ENCODE assay signal across 7 cellular contexts in genomic region chr19:48403606-48404005, GRCh38. TPM values are rescaled to one million over a fixed set of nuclear protein-coding genes. Genes with fewer than 3 reads are reported as not detected.
DNase-seq lines count a peak whose midpoint lies in the region; ATAC-seq and TF ChIP-seq lines count a peak whose summit lies in the region.
"Had no signal": no experiment of that assay in that cellular context is flagged by ENCODE, and none has a peak within 500 bp of the region (broad histone marks: within the 10 kb centered on the region; RNA-seq: fewer than 3 reads in every experiment).

No MANE protein-coding gene starts in this region.

- no peak overlapping the region for H3K4me3 Mint-ChIP-seq in activated naive CD4-positive, alpha-beta T cell treated with anti-CD3 and anti-CD28 coated beads, Interleukin-2, amount 10 ng/mL, durations not matched to agents 7 days and 5 days

- no peak overlapping the region for H3K9ac ChIP-seq in Loucy (ENCODE audit: low read depth, low read length, poor library complexity, severe bottlenecking)
- H3K9ac ChIP-seq in mesenchymal stem cell (ENCODE audit: low read length): no peak overlapping the region

- no peak overlapping the region for H2AK5ac ChIP-seq in mesenchymal stem cell (ENCODE audit: low read length, severe bottlenecking)

- no peaks in the 10 kb centered on the region for H3K36me3 Mint-ChIP-seq in activated naive CD4-positive, alpha-beta T cell treated with anti-CD3 and anti-CD28 coated beads, Interleukin-2, amount 10 ng/mL, durations not matched to agents 7 days and 5 days

- H3K27me3 ChIP-seq in Loucy (ENCODE audit: insufficient read depth, low read length, poor library complexity, severe bottlenecking) (no peaks in the 10 kb centered on the region), mesenchymal stem cell (ENCODE audit: control insufficient read depth in 1 of 2, insufficient read depth in 1 of 2, low read length in 2 of 2) (no peaks in the 10 kb centered on the region)

- H3K9me3 Mint-ChIP-seq in activated naive CD4-positive, alpha-beta T cell treated with anti-CD3 and anti-CD28 coated beads, Interleukin-2, amount 10 ng/mL, durations not matched to agents 7 days and 5 days: peaks cover 3% of the 10 kb centered on the region

- no peak overlapping the region for H4K8ac ChIP-seq in mesenchymal stem cell (ENCODE audit: low read length)

- H3K79me1 ChIP-seq in mesenchymal stem cell (replicated peaks; ENCODE audit: low read length, poor library complexity, severe bottlenecking): no peaks in the 10 kb centered on the region

- no peak overlapping the region for H3K18ac ChIP-seq in mesenchymal stem cell (ENCODE audit: low read depth in 1 of 2, low read length in 2 of 2)

- H3K23ac ChIP-seq in mesenchymal stem cell (ENCODE audit: low read length in 2 of 2): no peak overlapping the region

- no peak overlapping the region for H3K4me3 ChIP-seq in Loucy (ENCODE audit: low read length, poor library complexity, severe bottlenecking)
- H3K4me3 ChIP-seq in mesenchymal stem cell (ENCODE audit: insufficient read depth in 1 of 2, low read depth in 1 of 2, low read length in 2 of 2): no peak overlapping the region

- H2BK5ac ChIP-seq in mesenchymal stem cell (ENCODE audit: low read depth, low read length, poor library complexity, severe bottlenecking): no peak overlapping the region

- no peak overlapping the region for H2BK120ac ChIP-seq in mesenchymal stem cell (ENCODE audit: low read depth, low read length)

- H3K27ac ChIP-seq in mesenchymal stem cell (ENCODE audit: low read length, poor library complexity, severe bottlenecking): no peak overlapping the region

- no peaks in the 10 kb centered on the region for H3K9me2 ChIP-seq in Loucy (replicated peaks; ENCODE audit: low read depth, low read length)

- TF ChIP-seq CTCF in Loucy (conservative IDR thresholded peaks at IDR 0.05; ENCODE audit: low read length): no peak

- H3K4ac ChIP-seq in mesenchymal stem cell (ENCODE audit: low read depth in 1 of 2, low read length in 2 of 2): no peak overlapping the region

- no peak overlapping the region for H4K91ac ChIP-seq in mesenchymal stem cell (ENCODE audit: low read length)

- no peak overlapping the region for H2BK12ac ChIP-seq in mesenchymal stem cell (ENCODE audit: low read length in 2 of 2)

- H3K27me3 Mint-ChIP-seq in activated naive CD4-positive, alpha-beta T cell treated with anti-CD3 and anti-CD28 coated beads, Interleukin-2, amount 10 ng/mL, durations not matched to agents 7 days and 5 days: peaks cover 34% of the 10 kb centered on the region

- ATAC-seq in HG03097 (IDR thresholded peaks at IDR 0.05; ENCODE audit: low FRiP score, unreplicated experiment): no peak

- peak overlapping the region; percentile 98 for H2AFZ ChIP-seq in Loucy (ENCODE audit: low read length)
- H2AFZ ChIP-seq in mesenchymal stem cell (ENCODE audit: low read depth, low read length): no peak overlapping the region

- H3K4me2 ChIP-seq in Loucy (ENCODE audit: low read depth, low read length, poor library complexity, severe bottlenecking) (peak overlapping the region; percentile 59), mesenchymal stem cell (ENCODE audit: low read length, poor library complexity, severe bottlenecking) (no peak overlapping the region)

- CTCF ChIA-PET in activated naive CD4-positive, alpha-beta T cell treated with anti-CD3 and anti-CD28 coated beads, Interleukin-2, amount 10 ng/mL, durations not matched to agents 7 days and 5 days (lab: Charles Lee): interaction anchor here (1.0 to 2.3 kb wide), 3 partner anchors 11 to 70 kb away, joined by 3 to 10 read pairs (median 4); partner anchors contain the start of gene KDELR1

- no peaks in the 10 kb centered on the region for H3K36me3 ChIP-seq in Loucy (ENCODE audit: insufficient read depth, low read length)
- H3K36me3 ChIP-seq in mesenchymal stem cell (ENCODE audit: control insufficient read depth in 1 of 2, insufficient read depth in 2 of 2, low read depth in 1 of 2, low read length in 2 of 2): no peaks in the 10 kb centered on the region

- H3F3A ChIP-seq in Loucy (ENCODE audit: low read depth): no peaks in the 10 kb centered on the region

- 36% methylated on average over 3 of the region's 3 CpGs for WGBS in mesenchymal stem cell

- DNase-seq in NCI-H345 (lab: John Stamatoyannopoulos, UW) (peak; percentile 14), NCI-H345 treated with DMSO at 0.1 percent for 48 hours (lab: John Stamatoyannopoulos, UW; ENCODE audit: unreplicated experiment) (no peak), mesenchymal stem cell (peak; percentile 76)
- peak; percentile 74 for DNase-seq in activated naive CD4-positive, alpha-beta T cell treated with anti-CD3 and anti-CD28 coated beads, Interleukin-2, amount 10 ng/mL, durations not matched to agents 7 days and 5 days

- no peak overlapping the region for H2BK15ac ChIP-seq in mesenchymal stem cell (ENCODE audit: low read depth, poor library complexity, severe bottlenecking)

- no peak overlapping the region for H3K14ac ChIP-seq in mesenchymal stem cell (ENCODE audit: low read length in 2 of 2)

- H3K4me1 Mint-ChIP-seq in activated naive CD4-positive, alpha-beta T cell treated with anti-CD3 and anti-CD28 coated beads, Interleukin-2, amount 10 ng/mL, durations not matched to agents 7 days and 5 days: peaks cover 18% of the 10 kb centered on the region

- H3K27ac Mint-ChIP-seq in activated naive CD4-positive, alpha-beta T cell treated with anti-CD3 and anti-CD28 coated beads, Interleukin-2, amount 10 ng/mL, durations not matched to agents 7 days and 5 days: peak overlapping the region; percentile 33

- H3K4me1 ChIP-seq in Loucy (ENCODE audit: insufficient read depth, low read length, poor library complexity, severe bottlenecking): no peaks in the 10 kb centered on the region
- peaks cover under 1% of the 10 kb centered on the region for H3K4me1 ChIP-seq in mesenchymal stem cell (ENCODE audit: control insufficient read depth, insufficient read depth, low read depth, low read length)

- no peaks in the 10 kb centered on the region for H4K20me1 ChIP-seq in Loucy (ENCODE audit: insufficient read depth, low read length, poor library complexity, severe bottlenecking)

- H3K79me2 ChIP-seq in Loucy (ENCODE audit: insufficient read depth, low read length): no peaks in the 10 kb centered on the region

- H3K9me3 ChIP-seq in Loucy (ENCODE audit: insufficient read depth, low read depth, low read length) (no peaks in the 10 kb centered on the region), mesenchymal stem cell (ENCODE audit: control insufficient read depth, low read length) (no peaks in the 10 kb centered on the region)

RNA-seq across cellular contexts. Expression of gene GRIN2D, which starts 10.1 kb away (rescaled TPM):
- 3.2 TPM for polyA plus RNA-seq in mesenchymal stem cell (2013, experiment 1 of 2)
- 2.7 TPM for polyA plus RNA-seq in mesenchymal stem cell (2013, experiment 2 of 2)

RNA-seq across cellular contexts. Expression of gene KDELR1, which starts 12.3 kb away (rescaled TPM):
- polyA plus RNA-seq in mesenchymal stem cell (2013, experiment 1 of 2): 602 TPM
- polyA plus RNA-seq in mesenchymal stem cell (2013, experiment 2 of 2): 596 TPM

RNA-seq across cellular contexts. Expression of gene SYNGR4, which starts 39.4 kb away (rescaled TPM):
- not detected for polyA plus RNA-seq in mesenchymal stem cell (2013, experiment 1 of 2)
- polyA plus RNA-seq in mesenchymal stem cell (2013, experiment 2 of 2): not detected
- polyA plus RNA-seq: BJ had no signal

RNA-seq across cellular contexts. Expression of gene TMEM143, which starts 39.9 kb away (rescaled TPM):
- polyA plus RNA-seq in mesenchymal stem cell (2013, experiment 1 of 2): 3.7 TPM
- 3.8 TPM for polyA plus RNA-seq in mesenchymal stem cell (2013, experiment 2 of 2)

RNA-seq across cellular contexts. Expression of gene GRWD1, which starts 42.2 kb away (rescaled TPM):
- polyA plus RNA-seq in mesenchymal stem cell (2013, experiment 1 of 2): 10.0 TPM
- 9.0 TPM for polyA plus RNA-seq in mesenchymal stem cell (2013, experiment 2 of 2)
